Comparison of ENCODE assay signal across 1 cellular context in the genomic region with DNA sequence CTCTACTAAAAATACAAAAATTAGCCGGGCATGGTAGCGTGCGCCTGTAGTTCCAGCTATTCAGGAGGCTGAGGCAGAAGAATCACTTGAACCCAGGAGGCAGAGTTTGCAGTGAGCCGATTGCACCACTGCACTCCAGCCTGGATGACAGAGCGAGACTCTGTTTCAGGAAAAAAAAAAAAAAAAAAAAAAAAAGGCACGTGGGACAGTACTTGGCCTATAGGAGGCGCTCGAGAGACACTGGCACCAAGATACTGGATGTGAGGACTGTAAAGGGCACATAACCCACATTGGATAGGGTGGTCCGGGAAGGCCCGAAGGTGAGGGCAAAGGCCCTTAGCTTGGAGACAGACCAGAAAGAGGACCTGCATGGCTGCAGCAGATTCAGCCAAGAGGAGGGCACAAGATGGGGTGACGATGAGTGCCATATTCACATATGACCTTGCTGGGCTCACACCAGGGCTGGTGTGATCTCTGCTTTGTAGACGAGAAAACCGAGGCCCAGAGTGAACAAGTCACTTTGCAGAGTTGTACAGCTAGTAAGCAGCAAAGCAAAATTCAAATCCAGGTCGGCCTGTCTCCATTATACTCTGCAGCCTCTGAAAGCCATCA.
TF ChIP-seq lines count a peak whose summit lies in the region.

No MANE protein-coding gene starts in this region.

TF ChIP-seq in GM23338, 12 proteins besides CTCF, POLR2A, EP300 and RAD21 (continued from another document):
- TF ChIP-seq, protein P1, sequence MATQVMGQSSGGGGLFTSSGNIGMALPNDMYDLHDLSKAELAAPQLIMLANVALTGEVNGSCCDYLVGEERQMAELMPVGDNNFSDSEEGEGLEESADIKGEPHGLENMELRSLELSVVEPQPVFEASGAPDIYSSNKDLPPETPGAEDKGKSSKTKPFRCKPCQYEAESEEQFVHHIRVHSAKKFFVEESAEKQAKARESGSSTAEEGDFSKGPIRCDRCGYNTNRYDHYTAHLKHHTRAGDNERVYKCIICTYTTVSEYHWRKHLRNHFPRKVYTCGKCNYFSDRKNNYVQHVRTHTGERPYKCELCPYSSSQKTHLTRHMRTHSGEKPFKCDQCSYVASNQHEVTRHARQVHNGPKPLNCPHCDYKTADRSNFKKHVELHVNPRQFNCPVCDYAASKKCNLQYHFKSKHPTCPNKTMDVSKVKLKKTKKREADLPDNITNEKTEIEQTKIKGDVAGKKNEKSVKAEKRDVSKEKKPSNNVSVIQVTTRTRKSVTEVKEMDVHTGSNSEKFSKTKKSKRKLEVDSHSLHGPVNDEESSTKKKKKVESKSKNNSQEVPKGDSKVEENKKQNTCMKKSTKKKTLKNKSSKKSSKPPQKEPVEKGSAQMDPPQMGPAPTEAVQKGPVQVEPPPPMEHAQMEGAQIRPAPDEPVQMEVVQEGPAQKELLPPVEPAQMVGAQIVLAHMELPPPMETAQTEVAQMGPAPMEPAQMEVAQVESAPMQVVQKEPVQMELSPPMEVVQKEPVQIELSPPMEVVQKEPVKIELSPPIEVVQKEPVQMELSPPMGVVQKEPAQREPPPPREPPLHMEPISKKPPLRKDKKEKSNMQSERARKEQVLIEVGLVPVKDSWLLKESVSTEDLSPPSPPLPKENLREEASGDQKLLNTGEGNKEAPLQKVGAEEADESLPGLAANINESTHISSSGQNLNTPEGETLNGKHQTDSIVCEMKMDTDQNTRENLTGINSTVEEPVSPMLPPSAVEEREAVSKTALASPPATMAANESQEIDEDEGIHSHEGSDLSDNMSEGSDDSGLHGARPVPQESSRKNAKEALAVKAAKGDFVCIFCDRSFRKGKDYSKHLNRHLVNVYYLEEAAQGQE (IDR thresholded peaks at IDR 0.05; ENCODE audit: unreplicated experiment), result no peak
- TF ChIP-seq STAT1 (IDR thresholded peaks at IDR 0.05; ENCODE audit: unreplicated experiment), result no peak
TF ChIP-seq in GM23338: peak in this region for 0.
